Comparison of ENCODE assay signal across 15 cellular contexts in genomic region chr17:64540118-64540776, GRCh38. TPM values are rescaled to one million over a fixed set of nuclear protein-coding genes. Genes with fewer than 3 reads are reported as not detected.
DNase-seq lines count a peak whose midpoint lies in the region; ATAC-seq, FAIRE-seq and TF ChIP-seq lines count a peak whose summit lies in the region.
"Had no signal": no experiment of that assay in that cellular context is flagged by ENCODE, and none has a peak within 500 bp of the region (broad histone marks: within the 10 kb centered on the region; RNA-seq: fewer than 3 reads in every experiment).

No MANE protein-coding gene starts in this region.

- H3K4me1 Mint-ChIP-seq in naive thymus-derived CD4-positive, alpha-beta T cell: peaks cover 0 to 8% (median 0%) of the 10 kb centered on the region in 7 donors
- H3K4me1 Mint-ChIP-seq: CD8-positive, alpha-beta memory T cell had no signal

- H3K9me3 ChIP-seq in GM23248 (ENCODE audit: low read depth) (no peaks in the 10 kb centered on the region), PC-3 (ENCODE audit: low read length) (no peaks in the 10 kb centered on the region)
- H3K9me3 ChIP-seq in naive thymus-derived CD4-positive, alpha-beta T cell (ENCODE audit: control insufficient read depth in 2 of 3, low read length in 3 of 3): no peaks in the 10 kb centered on the region
- H3K9me3 ChIP-seq: BE2C had no signal

- FAIRE-seq in bronchial epithelial cell (lab: Jason Lieb, UNC): no peak

- CTCF ChIA-PET in PC-3 (lab: Charles Lee): no interaction called here
- CTCF ChIA-PET in naive thymus-derived CD4-positive, alpha-beta T cell (lab: Charles Lee): no interaction called here

- H3K27me3 ChIP-seq in GM23248 (replicated peaks; ENCODE audit: insufficient read depth) (no peaks in the 10 kb centered on the region), PC-3 (ENCODE audit: low read length) (no peaks in the 10 kb centered on the region), bronchial epithelial cell (ENCODE audit: control insufficient read depth, insufficient read depth, low read length) (no peaks in the 10 kb centered on the region)
- H3K27me3 ChIP-seq in naive thymus-derived CD4-positive, alpha-beta T cell (ENCODE audit: control insufficient read depth in 2 of 2, insufficient read depth in 2 of 2, low read length in 2 of 2): no peaks in the 10 kb centered on the region
- H3K27me3 ChIP-seq: BE2C had no signal

- no peaks in the 10 kb centered on the region for H4K20me1 ChIP-seq in GM23248 (ENCODE audit: insufficient read depth)
- H4K20me1 ChIP-seq in PC-3 (ENCODE audit: low read length): 0 out of 2 replicates have a peak, but pooled peaks cover 3% of the 10 kb centered on the region

- H2AFZ ChIP-seq in GM23248 (no peak overlapping the region), PC-3 (ENCODE audit: low read length) (no peak overlapping the region)

- H3K4me2 ChIP-seq in GM23248 (ENCODE audit: unreplicated experiment): no peak overlapping the region
- no peak overlapping the region for H3K4me2 ChIP-seq in PC-3 (ENCODE audit: low read length)

- POLR2A ChIA-PET in PC-3 (lab: Charles Lee; ENCODE audit: unreplicated experiment): interaction anchor here (0.6 kb wide), 1 partner anchor 35 kb away, joined by 4 read pairs; no protein-coding TSS in a partner anchor
- POLR2A ChIA-PET in naive thymus-derived CD4-positive, alpha-beta T cell (lab: Charles Lee): no interaction called here

- H3K4me3 ChIP-seq in GM23248 (no peak overlapping the region), PC-3 (ENCODE audit: low read length) (no peak overlapping the region), bronchial epithelial cell (ENCODE audit: low read depth, low read length) (no peak overlapping the region)
- no peak overlapping the region for H3K4me3 ChIP-seq in naive thymus-derived CD4-positive, alpha-beta T cell (ENCODE audit: low read length)

- peaks cover 81% of the 10 kb centered on the region for H3K79me2 ChIP-seq in GM23248 (ENCODE audit: insufficient read depth)
- no peaks in the 10 kb centered on the region for H3K79me2 ChIP-seq in PC-3 (ENCODE audit: low read length)

- H3K9me3 Mint-ChIP-seq in naive thymus-derived CD4-positive, alpha-beta T cell: no peaks in the 10 kb centered on the region
- H3K9me3 Mint-ChIP-seq: CD8-positive, alpha-beta memory T cell had no signal

- peak; percentile 88 for ATAC-seq in PC-3
- peak; percentile 20 for ATAC-seq in naive thymus-derived CD4-positive, alpha-beta T cell
- no peak for ATAC-seq in GM21367 (IDR thresholded peaks at IDR 0.05; ENCODE audit: unreplicated experiment)
- no peak for ATAC-seq in HG03521 (IDR thresholded peaks at IDR 0.05; ENCODE audit: unreplicated experiment)
- no peak for ATAC-seq in activated CD4-positive, CD25-positive, alpha-beta regulatory T cell treated with anti-CD3 and anti-CD28 coated beads, Interleukin-2, amount 50 U/mL, for 24 hours
- ATAC-seq: Right ventricle myocardium inferior, SK-N-SH treated with all-trans-retinoic acid at 6 μM for 48 hours had no signal

- no TSS peak for BruUV-seq in PC-3 (replicated peaks; lab: Mats Ljungman, UMichigan)

- H3K9ac ChIP-seq in GM23248: no peak overlapping the region
- H3K9ac ChIP-seq in PC-3 (ENCODE audit: low read length): no peak overlapping the region

- H3K4me1 ChIP-seq in GM23248 (ENCODE audit: insufficient read depth) (no peaks in the 10 kb centered on the region), PC-3 (ENCODE audit: insufficient read depth, low read length) (peaks cover 16% of the 10 kb centered on the region)
- no peaks in the 10 kb centered on the region for H3K4me1 ChIP-seq in naive thymus-derived CD4-positive, alpha-beta T cell (ENCODE audit: control insufficient read depth in 2 of 2, insufficient read depth in 2 of 2, low read length in 2 of 2)
- H3K4me1 ChIP-seq: BE2C had no signal

- TF ChIP-seq CTCF in PC-3 (conservative IDR thresholded peaks at IDR 0.05; ENCODE audit: low read depth, low read length) (no peak), bronchial epithelial cell (IDR thresholded peaks at IDR 0.05; ENCODE audit: insufficient read depth, low read length, severe bottlenecking) (no peak)

- no peaks in the 10 kb centered on the region for H3K27me3 Mint-ChIP-seq in naive thymus-derived CD4-positive, alpha-beta T cell
- H3K27me3 Mint-ChIP-seq: CD8-positive, alpha-beta memory T cell had no signal

- no peak overlapping the region for H3K4me3 Mint-ChIP-seq in naive thymus-derived CD4-positive, alpha-beta T cell
- H3K4me3 Mint-ChIP-seq: CD8-positive, alpha-beta memory T cell had no signal

- H3K9me2 ChIP-seq in GM23248 (ENCODE audit: insufficient read depth): no peaks in the 10 kb centered on the region
- H3K9me2 ChIP-seq in PC-3 (replicated peaks; ENCODE audit: low read length): no peaks in the 10 kb centered on the region

- no peak for DNase-seq in GM23248
- peak; percentile 88 for DNase-seq in PC-3
- DNase-seq in bronchial epithelial cell (ENCODE audit: low read depth): peak; percentile 29
- DNase-seq in naive thymus-derived CD4-positive, alpha-beta T cell: no peak
- DNase-seq: BE2C; CD8-positive, alpha-beta memory T cell; H7; NCI-H146; NCI-H2081 treated with DMSO at 0.1 percent for 48 hours; NCI-H526 had no signal

- peak overlapping the region in 3 of 9 donors; percentile 17 to 69 (median 22) for H3K27ac Mint-ChIP-seq in naive thymus-derived CD4-positive, alpha-beta T cell

- WGBS in GM23248 (ENCODE audit: low coverage in 1 of 2, low lambda C conversion rate in 2 of 2, missing lambda C conversion rate in 2 of 2), 2 experiments: 91 to 93% methylated on average over 5 of the region's 5 CpGs

- H3K36me3 Mint-ChIP-seq in naive thymus-derived CD4-positive, alpha-beta T cell: peaks cover 3 to 36% (median 10%) of the 10 kb centered on the region in 5 donors

- intact Hi-C loops in PC-3 (cut with micrococcal nuclease): loop anchor here (1.0 to 10.0 kb wide), 2 partner anchors 65 to 109 kb away; no protein-coding TSS in a partner anchor
- intact Hi-C loops in naive thymus-derived CD4-positive, alpha-beta T cell (cut with micrococcal nuclease): loop anchor here in 1 of 2 donors (5.0 kb wide), 1 partner anchor 107 kb away; no protein-coding TSS in a partner anchor

- H3K36me3 ChIP-seq in GM23248 (ENCODE audit: low read depth) (peaks cover 95% of the 10 kb centered on the region), PC-3 (ENCODE audit: low read depth, low read length) (peaks cover 66% of the 10 kb centered on the region), bronchial epithelial cell (ENCODE audit: control insufficient read depth, insufficient read depth, low read length) (peaks cover 11% of the 10 kb centered on the region)
- H3K36me3 ChIP-seq in naive thymus-derived CD4-positive, alpha-beta T cell (ENCODE audit: control insufficient read depth in 2 of 3, insufficient read depth in 3 of 3, low read length in 3 of 3): peaks cover 11 to 35% (median 13%) of the 10 kb centered on the region in 3 experiments

- in situ Hi-C loops in GM23248 (cut with MboI): no loop called here

- H3F3A ChIP-seq in GM23248 (ENCODE audit: insufficient read depth) (peaks cover 97% of the 10 kb centered on the region), PC-3 (ENCODE audit: low read length, unreplicated experiment) (no peaks in the 10 kb centered on the region)

- H3K27ac ChIP-seq in GM23248 (0 out of 2 replicates have a peak overlapping the region, but pooled peaks have one; percentile 13), PC-3 (ENCODE audit: low read length) (peak overlapping the region; percentile 29)
- H3K27ac ChIP-seq in naive thymus-derived CD4-positive, alpha-beta T cell (ENCODE audit: low read depth, low read length): no peak overlapping the region

RNA-seq across cellular contexts. Expression of gene CEP95, which starts 33.5 kb away (rescaled TPM):
- total RNA-seq in GM23248 (2014; rRNA removed; shearing (Covaris generic)): 13.2 and 16.8 TPM in 2 replicates
- polyA plus RNA-seq in GM23248 (2016; fragmentation: Nextera tagmentation; extraction: Ambion mirVana): 14.2 and 17.5 TPM in 2 replicates
- total RNA-seq in PC-3 (2014; rRNA removed) (32.4 and 59.1 TPM in 2 replicates), bronchial epithelial cell (21.1 and 23.7 TPM in 2 replicates)
- 100 to 1,000 TPM in 4 of 5 experiments, 10 to 100 TPM in 1; 46.7 to 192 (median 115) TPM for total RNA-seq in naive thymus-derived CD4-positive, alpha-beta T cell
- 10 to 100 TPM; 11.3 to 16.6 TPM for polyA plus RNA-seq in naive thymus-derived CD4-positive, alpha-beta T cell

RNA-seq across cellular contexts. Expression of gene DDX5, which starts 34.2 kb away (rescaled TPM):
- 241 and 303 TPM in 2 replicates for total RNA-seq in GM23248 (2014; rRNA removed; shearing (Covaris generic))
- polyA plus RNA-seq in GM23248 (2016; fragmentation: Nextera tagmentation; extraction: Ambion mirVana): 595 and 643 TPM in 2 replicates
- total RNA-seq in PC-3 (2014; rRNA removed): 450 and 493 TPM in 2 replicates
- 340 and 485 TPM in 2 replicates for total RNA-seq in bronchial epithelial cell
- 1,000 to 10,000 TPM in 4 of 5 experiments, 100 to 1,000 TPM in 1; 781 to 2,704 (median 1,632) TPM for total RNA-seq in naive thymus-derived CD4-positive, alpha-beta T cell
- polyA plus RNA-seq in naive thymus-derived CD4-positive, alpha-beta T cell: 1,000 to 10,000 TPM; 1,423 to 1,510 TPM

RNA-seq across cellular contexts. Expression of gene POLG2, which starts 43.4 kb away (rescaled TPM):
- total RNA-seq in GM23248 (2014; rRNA removed; shearing (Covaris generic)): 3.4 and 3.7 TPM in 2 replicates
- 6.6 and 8.6 TPM in 2 replicates for polyA plus RNA-seq in GM23248 (2016; fragmentation: Nextera tagmentation; extraction: Ambion mirVana)
- total RNA-seq in PC-3 (2014; rRNA removed): 20.3 and 37.7 TPM in 2 replicates
- 9.2 and 10.8 TPM in 2 replicates for total RNA-seq in bronchial epithelial cell
- 10 to 100 TPM; 34.5 to 69.6 (median 41.9) TPM for total RNA-seq in naive thymus-derived CD4-positive, alpha-beta T cell
- polyA plus RNA-seq in naive thymus-derived CD4-positive, alpha-beta T cell: 1 to 10 TPM; 7.4 to 8.2 TPM

Comparison
In these comparisons a context has a peak if more than half of its experiments do, and no peak if none do; other contexts are left out.
1. DNase-seq: peak in PC-3 (single experiment) and bronchial epithelial cell (single experiment); none in GM23248 (single experiment) and naive thymus-derived CD4-positive, alpha-beta T cell (0 of 9).
2. ATAC-seq: peak in PC-3 (single experiment) and naive thymus-derived CD4-positive, alpha-beta T cell (single experiment); none in GM21367 (single experiment), HG03521 (single experiment) and activated CD4-positive, CD25-positive, alpha-beta regulatory T cell treated with anti-CD3 and anti-CD28 coated beads, Interleukin-2, amount 50 U/mL, for 24 hours (0 of 2).